20 cellular contexts compared by ENCODE assay signal in the genomic region with DNA sequence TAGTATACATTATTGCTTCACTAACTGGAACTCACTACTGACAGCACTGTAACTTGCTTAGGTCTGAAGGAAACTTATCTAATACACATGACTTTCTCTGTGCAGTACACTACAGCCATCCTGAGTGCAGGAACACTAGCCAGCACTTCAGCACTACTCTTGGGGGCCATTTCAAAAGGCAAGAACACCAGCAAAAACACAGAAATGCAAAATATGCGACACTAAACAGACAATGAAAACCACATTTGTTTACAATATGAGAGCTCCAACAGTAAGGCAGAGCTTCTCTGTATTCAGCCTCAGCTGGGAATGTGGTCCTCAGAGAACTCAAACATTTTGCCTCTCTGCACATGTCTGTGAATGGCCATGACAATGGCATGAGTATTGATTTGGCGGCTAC.
DNase-seq lines count a peak whose midpoint lies in the region; ATAC-seq, FAIRE-seq and TF ChIP-seq lines count a peak whose summit lies in the region.
"Had no signal": no experiment of that assay in that cellular context is flagged by ENCODE, and none has a peak within 500 bp of the region (broad histone marks: within the 10 kb centered on the region; RNA-seq: fewer than 3 reads in every experiment).

No MANE protein-coding gene starts in this region.

- H3K27me3 ChIP-seq in GM23338 (ENCODE audit: insufficient read depth): no peaks in the 10 kb centered on the region
- H3K27me3 ChIP-seq: MG63 had no signal

- peaks cover 7% of the 10 kb centered on the region; the same call in 1 of the 2 replicates for H3K9me2 ChIP-seq in GM23338 (ENCODE audit: insufficient read depth)

- peaks cover 9% of the 10 kb centered on the region; the same call in 2 of the 3 replicates for H3K9me3 Mint-ChIP-seq in GM23338
- no peaks in the 10 kb centered on the region for H3K9me3 Mint-ChIP-seq in activated naive CD8-positive, alpha-beta T cell treated with anti-CD3 and anti-CD28 coated beads, Interleukin-2, amount 50 U/mL, for 24 hours

- H3F3A ChIP-seq in GM23338 (replicated peaks; ENCODE audit: low read depth): no peaks in the 10 kb centered on the region

- H3K27ac ChIP-seq in GM23338 (ENCODE audit: low read depth): no peak overlapping the region

- H2AFZ ChIP-seq in GM23338: no peak overlapping the region

- no peaks in the 10 kb centered on the region for H3K36me3 Mint-ChIP-seq in GM23338 (ENCODE audit: low read depth)
- H3K36me3 Mint-ChIP-seq in activated naive CD8-positive, alpha-beta T cell treated with anti-CD3 and anti-CD28 coated beads, Interleukin-2, amount 50 U/mL, for 24 hours (ENCODE audit: low read depth): no peaks in the 10 kb centered on the region
- H3K36me3 Mint-ChIP-seq: IgD-negative memory B cell had no signal

- H3K4me3 ChIP-seq in choroid plexus epithelial cell (ENCODE audit: low read depth, low read length) (no peak overlapping the region), GM23338 (no peak overlapping the region)
- H3K4me3 ChIP-seq: MG63 had no signal

- no peaks in the 10 kb centered on the region for H4K20me1 ChIP-seq in GM23338 (replicated peaks; ENCODE audit: insufficient read depth)

- H3K79me2 ChIP-seq in GM23338 (replicated peaks; ENCODE audit: insufficient read depth): no peaks in the 10 kb centered on the region

- DNase-seq in ELR (ENCODE audit: low read depth) (peak; percentile 56), RPMI7951 (ENCODE audit: low read depth) (peak; percentile 36), choroid plexus epithelial cell (ENCODE audit: low read depth) (peak; percentile 49), urothelium cell line (ENCODE audit: low spot score) (no peak), superior temporal gyrus (ENCODE audit: extremely low spot score) (no peak), GM23338 (ENCODE audit: low spot score) (no peak)
- no peak for DNase-seq in activated naive CD8-positive, alpha-beta T cell treated with anti-CD3 and anti-CD28 coated beads, Interleukin-2, amount 50 U/mL, for 24 hours
- DNase-seq: ACHN, H7, Karpas-422, MG63, NCI-H1417, NCI-H187, NCI-H446 treated with DMSO at 0.1 percent for 48 hours, NCI-H526 treated with DMSO at 0.1 percent for 48 hours, SIG-M5 had no signal

- H3K4me1 Mint-ChIP-seq in GM23338: peaks cover 12% of the 10 kb centered on the region; the same call in 1 of the 3 replicates
- no peaks in the 10 kb centered on the region for H3K4me1 Mint-ChIP-seq in activated naive CD8-positive, alpha-beta T cell treated with anti-CD3 and anti-CD28 coated beads, Interleukin-2, amount 50 U/mL, for 24 hours
- H3K4me1 Mint-ChIP-seq: IgD-negative memory B cell had no signal

- ATAC-seq in HG03354 (IDR thresholded peaks at IDR 0.05; ENCODE audit: poor library complexity, severe bottlenecking, unreplicated experiment) (no peak), GM23338 (no peak)
- ATAC-seq in activated naive CD8-positive, alpha-beta T cell treated with anti-CD3 and anti-CD28 coated beads, Interleukin-2, amount 50 U/mL, for 24 hours: no peak
- ATAC-seq: SK-N-SH treated with all-trans-retinoic acid at 6 μM for 48 hours had no signal

- peak; percentile 81 for FAIRE-seq in urothelium cell line (lab: Jason Lieb, UNC)

- no peaks in the 10 kb centered on the region for H3K27me3 Mint-ChIP-seq in GM23338 (ENCODE audit: insufficient read depth, low read depth, poor library complexity)
- no peaks in the 10 kb centered on the region for H3K27me3 Mint-ChIP-seq in activated naive CD8-positive, alpha-beta T cell treated with anti-CD3 and anti-CD28 coated beads, Interleukin-2, amount 50 U/mL, for 24 hours
- H3K27me3 Mint-ChIP-seq: IgD-negative memory B cell had no signal

- no peaks in the 10 kb centered on the region for H3K4me1 ChIP-seq in GM23338 (ENCODE audit: insufficient read depth)

- H3K4me2 ChIP-seq in GM23338: no peak overlapping the region

- no peak overlapping the region for H3K4me3 Mint-ChIP-seq in GM23338
- H3K4me3 Mint-ChIP-seq in activated naive CD8-positive, alpha-beta T cell treated with anti-CD3 and anti-CD28 coated beads, Interleukin-2, amount 50 U/mL, for 24 hours: no peak overlapping the region
- H3K4me3 Mint-ChIP-seq: CD14-positive monocyte, IgD-negative memory B cell had no signal

- no peaks in the 10 kb centered on the region for H3K36me3 ChIP-seq in GM23338 (ENCODE audit: insufficient read depth)
- H3K36me3 ChIP-seq: MG63 had no signal

- TF ChIP-seq CTCF in choroid plexus epithelial cell (conservative IDR thresholded peaks at IDR 0.05; ENCODE audit: low read depth, low read length) (no peak), GM23338 (conservative IDR thresholded peaks at IDR 0.05; ENCODE audit: low read depth in 2 of 2) (no peak)

- H3K27ac Mint-ChIP-seq in GM23338: no peak overlapping the region
- no peak overlapping the region for H3K27ac Mint-ChIP-seq in activated naive CD8-positive, alpha-beta T cell treated with anti-CD3 and anti-CD28 coated beads, Interleukin-2, amount 50 U/mL, for 24 hours
- H3K27ac Mint-ChIP-seq: IgD-negative memory B cell had no signal

TF ChIP-seq in GM23338, 12 proteins besides CTCF, POLR2A, EP300 and RAD21 (continues in another document):
- TF ChIP-seq ETS1 (IDR thresholded peaks at IDR 0.05) (no peak), EZH2phosphoT487 (IDR thresholded peaks at IDR 0.05; ENCODE audit: unreplicated experiment) (no peak), ZNF114 (CRISPR knock-in tag; IDR thresholded peaks at IDR 0.05) (no peak), STAT1 (IDR thresholded peaks at IDR 0.05; ENCODE audit: unreplicated experiment) (no peak), NANOG (IDR thresholded peaks at IDR 0.05; ENCODE audit: borderline replicate concordance) (no peak), EZH2 (IDR thresholded peaks at IDR 0.05; ENCODE audit: low read depth, unreplicated experiment) (no peak), REST (IDR thresholded peaks at IDR 0.05; ENCODE audit: unreplicated experiment) (no peak), POLR2AphosphoS5 (IDR thresholded peaks at IDR 0.05; ENCODE audit: low read depth) (no peak)

Comparison
In these comparisons a context has a peak if more than half of its experiments do, and no peak if none do; other contexts are left out.
1. DNase-seq: peak in ELR (single experiment), RPMI7951 (single experiment) and choroid plexus epithelial cell (single experiment); none in urothelium cell line (single experiment), superior temporal gyrus (single experiment), GM23338 (single experiment) and activated naive CD8-positive, alpha-beta T cell treated with anti-CD3 and anti-CD28 coated beads, Interleukin-2, amount 50 U/mL, for 24 hours (single experiment).